Comparison of ENCODE assay signal across 8 cellular contexts in genomic region chr17:12789075-12789975, GRCh38. TPM values are rescaled to one million over a fixed set of nuclear protein-coding genes. Genes with fewer than 3 reads are reported as not detected.
DNase-seq lines count a peak whose midpoint lies in the region; ATAC-seq lines count a peak whose summit lies in the region.

Gene ARHGAP44, plus strand, starts transcription at chr17:12789498. Its CDS starts 341 bp downstream, at chr17:12789839.

- H3K36me3 ChIP-seq in neuron (ENCODE audit: insufficient read depth, low read length): no peaks in the 10 kb centered on the region

- peaks cover 5% of the 10 kb centered on the region for H3K4me1 ChIP-seq in neuron (ENCODE audit: insufficient read depth, low read length)

- H3K4me3 Mint-ChIP-seq in activated T-helper 17 cell treated with anti-CD3 and anti-CD28 coated beads, Interleukin-2, amount 50 U/mL, for 72 hours: peak within 1 kb of the TSS; percentile 49

- peaks cover 36% of the 10 kb centered on the region for H3K27me3 Mint-ChIP-seq in activated T-helper 17 cell treated with anti-CD3 and anti-CD28 coated beads, Interleukin-2, amount 50 U/mL, for 72 hours

- H3K4me1 Mint-ChIP-seq in activated T-helper 17 cell treated with anti-CD3 and anti-CD28 coated beads, Interleukin-2, amount 50 U/mL, for 72 hours: no peaks in the 10 kb centered on the region

- no peaks in the 10 kb centered on the region for H3K9me3 ChIP-seq in neuron (ENCODE audit: low read length)

- no peaks in the 10 kb centered on the region for H3K36me3 Mint-ChIP-seq in activated T-helper 17 cell treated with anti-CD3 and anti-CD28 coated beads, Interleukin-2, amount 50 U/mL, for 72 hours (ENCODE audit: low read depth)

- peak; percentile 54 for DNase-seq in stimulated activated CD4-positive, alpha-beta T cell treated with anti-CD3 and anti-CD28 coated beads, Interleukin-15, amount 100 ng/mL, for 24 hours
- no peak for DNase-seq in stimulated activated CD4-positive, alpha-beta T cell treated with anti-CD3 and anti-CD28 coated beads, Interleukin-4, amount 100 ng/mL, for 4 hours
- peak; percentile 36 for DNase-seq in MV-4-11 (lab: John Stamatoyannopoulos, UW)
- peak; percentile 27 for DNase-seq in globus pallidus (ENCODE audit: low spot score)
- no peak for DNase-seq in NCI-H2107 (lab: John Stamatoyannopoulos, UW)

- H3K9me3 Mint-ChIP-seq in activated T-helper 17 cell treated with anti-CD3 and anti-CD28 coated beads, Interleukin-2, amount 50 U/mL, for 72 hours: peaks cover 7% of the 10 kb centered on the region

- ATAC-seq in HG02588 (IDR thresholded peaks at IDR 0.05; ENCODE audit: unreplicated experiment): peak; percentile 93
- peak; percentile 23 for ATAC-seq in activated T-helper 17 cell treated with anti-CD3 and anti-CD28 coated beads, Interleukin-2, amount 50 U/mL, for 72 hours (replicated peaks)

- peak within 1 kb of the TSS; percentile 99 for H2AFZ ChIP-seq in neuron (ENCODE audit: low read depth, low read length)

- no peak within 1 kb of the TSS for H3K27ac Mint-ChIP-seq in activated T-helper 17 cell treated with anti-CD3 and anti-CD28 coated beads, Interleukin-2, amount 50 U/mL, for 72 hours

- peak within 1 kb of the TSS; percentile 78 for H3K4me3 ChIP-seq in neuron (ENCODE audit: low read length)

- peaks cover 25% of the 10 kb centered on the region for H3K27me3 ChIP-seq in neuron (ENCODE audit: insufficient read depth, low read length)

RNA-seq across cellular contexts. Expression of gene ARHGAP44, which starts in this region (rescaled TPM):
- under 1 TPM in 1 of 2 donors, not detected in 1; 0.48 TPM for total RNA-seq in activated T-helper 17 cell treated with anti-CD3 and anti-CD28 coated beads, Interleukin-2, amount 50 U/mL, for 72 hours

Comparison
In these comparisons a context has a peak if more than half of its experiments do, and no peak if none do; other contexts are left out.
1. DNase-seq: peak in stimulated activated CD4-positive, alpha-beta T cell treated with anti-CD3 and anti-CD28 coated beads, Interleukin-15, amount 100 ng/mL, for 24 hours (single experiment), MV-4-11 (single experiment) and globus pallidus (single experiment); none in stimulated activated CD4-positive, alpha-beta T cell treated with anti-CD3 and anti-CD28 coated beads, Interleukin-4, amount 100 ng/mL, for 4 hours (0 of 2) and NCI-H2107 (single experiment).
2. Peak in ATAC-seq in activated T-helper 17 cell treated with anti-CD3 and anti-CD28 coated beads, Interleukin-2, amount 50 U/mL, for 72 hours; RNA of the gene not detected or under 1 TPM.